Comparison of ENCODE assay signal across 1 cellular context in the genomic region with DNA sequence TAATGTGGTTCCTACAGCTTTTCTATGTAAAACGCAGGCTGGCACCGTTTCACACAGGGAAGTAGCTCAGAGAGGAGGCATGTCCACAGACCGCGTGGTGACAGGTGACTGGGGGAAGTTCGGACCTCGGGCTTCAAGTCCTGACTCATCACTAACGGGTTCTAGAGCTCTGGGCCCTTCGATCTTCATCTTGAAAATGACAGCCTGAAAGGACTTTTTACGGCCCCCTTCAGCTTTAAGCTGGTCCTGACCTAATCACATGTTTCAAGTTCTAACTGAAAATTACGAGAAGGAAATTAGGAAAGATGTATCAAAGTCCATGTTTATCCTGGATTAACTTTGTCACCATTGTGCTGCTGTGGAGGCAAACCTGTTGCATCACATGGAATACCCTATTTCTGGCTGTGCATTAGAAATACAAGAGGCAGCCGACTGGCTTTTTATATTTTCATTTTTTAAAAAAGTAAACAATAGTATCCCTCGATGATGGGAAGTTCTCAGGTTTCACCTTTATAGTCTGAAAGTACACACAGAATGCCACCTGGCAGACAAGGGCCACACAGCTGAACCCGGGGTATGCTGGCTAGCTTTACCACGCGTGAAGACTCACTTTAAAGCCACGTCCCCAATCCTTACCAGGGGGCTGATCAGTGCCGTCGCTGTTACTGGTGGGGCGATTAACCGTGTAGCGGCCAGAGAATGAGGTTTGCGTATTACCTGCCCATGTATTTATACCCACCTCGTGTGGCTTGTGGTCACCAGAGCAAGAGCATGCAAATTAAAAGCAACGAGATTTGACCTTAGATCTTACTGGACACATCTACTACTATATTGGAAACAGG.
TF ChIP-seq lines count a peak whose summit lies in the region.

No MANE protein-coding gene starts in this region.

TF ChIP-seq in liver, 16 proteins besides CTCF, POLR2A, EP300 and RAD21 (continued from another document):
- TF ChIP-seq, protein P1, sequence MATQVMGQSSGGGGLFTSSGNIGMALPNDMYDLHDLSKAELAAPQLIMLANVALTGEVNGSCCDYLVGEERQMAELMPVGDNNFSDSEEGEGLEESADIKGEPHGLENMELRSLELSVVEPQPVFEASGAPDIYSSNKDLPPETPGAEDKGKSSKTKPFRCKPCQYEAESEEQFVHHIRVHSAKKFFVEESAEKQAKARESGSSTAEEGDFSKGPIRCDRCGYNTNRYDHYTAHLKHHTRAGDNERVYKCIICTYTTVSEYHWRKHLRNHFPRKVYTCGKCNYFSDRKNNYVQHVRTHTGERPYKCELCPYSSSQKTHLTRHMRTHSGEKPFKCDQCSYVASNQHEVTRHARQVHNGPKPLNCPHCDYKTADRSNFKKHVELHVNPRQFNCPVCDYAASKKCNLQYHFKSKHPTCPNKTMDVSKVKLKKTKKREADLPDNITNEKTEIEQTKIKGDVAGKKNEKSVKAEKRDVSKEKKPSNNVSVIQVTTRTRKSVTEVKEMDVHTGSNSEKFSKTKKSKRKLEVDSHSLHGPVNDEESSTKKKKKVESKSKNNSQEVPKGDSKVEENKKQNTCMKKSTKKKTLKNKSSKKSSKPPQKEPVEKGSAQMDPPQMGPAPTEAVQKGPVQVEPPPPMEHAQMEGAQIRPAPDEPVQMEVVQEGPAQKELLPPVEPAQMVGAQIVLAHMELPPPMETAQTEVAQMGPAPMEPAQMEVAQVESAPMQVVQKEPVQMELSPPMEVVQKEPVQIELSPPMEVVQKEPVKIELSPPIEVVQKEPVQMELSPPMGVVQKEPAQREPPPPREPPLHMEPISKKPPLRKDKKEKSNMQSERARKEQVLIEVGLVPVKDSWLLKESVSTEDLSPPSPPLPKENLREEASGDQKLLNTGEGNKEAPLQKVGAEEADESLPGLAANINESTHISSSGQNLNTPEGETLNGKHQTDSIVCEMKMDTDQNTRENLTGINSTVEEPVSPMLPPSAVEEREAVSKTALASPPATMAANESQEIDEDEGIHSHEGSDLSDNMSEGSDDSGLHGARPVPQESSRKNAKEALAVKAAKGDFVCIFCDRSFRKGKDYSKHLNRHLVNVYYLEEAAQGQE (IDR thresholded peaks at IDR 0.05), result peak; percentile 31
- TF ChIP-seq NR2F2 (IDR thresholded peaks at IDR 0.05), result peak; percentile 23
TF ChIP-seq in liver: peak in this region for 15.
